Comparison of ENCODE assay signal across 2 cellular contexts in genomic region chr5:37198842-37199241, GRCh38.
TF ChIP-seq lines count a peak whose summit lies in the region.

No MANE protein-coding gene starts in this region.

TF ChIP-seq in IMR-90, 13 proteins besides CTCF, POLR2A, EP300 and RAD21:
- TF ChIP-seq ELK1 (IDR thresholded peaks at IDR 0.05; ENCODE audit: borderline replicate concordance, low read depth, low read length) (no peak), CEBPB (IDR thresholded peaks at IDR 0.05; ENCODE audit: low read depth, low read length) (peak; percentile 63)
TF ChIP-seq in IMR-90: peak in this region for 1.

TF ChIP-seq in H1, 55 proteins besides CTCF, POLR2A, EP300 and RAD21:
- TF ChIP-seq CEBPB (IDR thresholded peaks at IDR 0.05; ENCODE audit: low read depth, low read length) (0 out of 2 replicates have a peak, but pooled peaks have one; percentile 17), CHD2 (IDR thresholded peaks at IDR 0.05; ENCODE audit: low read length) (no peak), HDAC6 (IDR thresholded peaks at IDR 0.05; ENCODE audit: low read depth, low read length) (no peak)
